ENCODE assay signal across 35 cellular contexts in the genomic region with DNA sequence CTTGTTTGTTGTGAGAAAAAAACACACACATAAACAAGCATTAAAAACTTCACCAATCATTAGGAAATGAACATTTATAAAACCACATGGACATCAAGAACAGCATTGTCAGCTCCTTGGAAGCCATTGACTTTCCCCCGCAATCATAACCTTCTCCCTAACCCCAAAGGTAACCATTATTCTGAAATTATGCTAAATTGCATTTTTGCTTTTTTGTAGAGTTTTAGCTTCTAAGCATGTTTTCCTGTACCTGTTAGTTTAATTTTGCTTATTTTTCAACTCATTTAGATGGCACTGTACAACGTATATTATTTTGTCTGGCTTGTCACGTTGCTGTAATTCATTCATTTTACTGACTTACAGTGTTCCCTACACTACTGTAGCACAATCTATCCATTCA.
"Had no signal": no experiment of that assay in that cellular context is flagged by ENCODE, and none has a peak within 500 bp of the region (broad histone marks: within the 10 kb centered on the region; RNA-seq: fewer than 3 reads in every experiment).

No MANE protein-coding gene starts in this region.

- DNase-seq: Karpas-422, Kasumi-1, MG63, MM.1S, MV-4-11, NCI-H1048, NCI-H1092, NCI-H1092 treated with DMSO at 0.1 percent for 48 hours, NCI-H1105, NCI-H1105 treated with DMSO at 0.1 percent for 48 hours, NCI-H1417, NCI-H1417 treated with DMSO at 0.1 percent for 48 hours, NCI-H1436, NCI-H1436 treated with DMSO at 0.1 percent for 48 hours, NCI-H146, NCI-H1694, NCI-H1694 treated with DMSO at 0.1 percent for 48 hours, NCI-H187, NCI-H187 treated with DMSO at 0.1 percent for 48 hours, NCI-H1930, NCI-H2029, NCI-H2029 treated with DMSO at 0.1 percent for 48 hours, NCI-H2081, NCI-H2081 treated with DMSO at 0.1 percent for 48 hours, NCI-H2107, NCI-H2171, NCI-H2171 treated with DMSO at 0.1 percent for 48 hours, NCI-H2227 treated with DMSO at 0.1 percent for 48 hours, NCI-H226, NCI-H345, NCI-H446, NCI-H446 treated with DMSO at 0.1 percent for 48 hours, NCI-H510A, NCI-H510A treated with DMSO at 0.1 percent for 48 hours, NCI-H524 had no signal

- H3K4me3 ChIP-seq: MG63 had no signal

- H3K36me3 ChIP-seq: MG63 had no signal

- H3K9me3 ChIP-seq: MG63 had no signal
